Comparison of ENCODE assay signal across 26 cellular contexts in genomic region chr3:48688032-48688736, GRCh38. TPM values are rescaled to one million over a fixed set of nuclear protein-coding genes. Genes with fewer than 3 reads are reported as not detected.
A peak's percentile ranks its signal among the peaks of the same experiment; 100 is the strongest.
DNase-seq lines count a peak whose midpoint lies in the region; ATAC-seq and TF ChIP-seq lines count a peak whose summit lies in the region.
"Had no signal": no experiment of that assay in that cellular context is flagged by ENCODE, and none has a peak within 500 bp of the region (broad histone marks: within the 10 kb centered on the region; RNA-seq: fewer than 3 reads in every experiment).

No MANE protein-coding gene starts in this region.

- no peaks in the 10 kb centered on the region for H3K9me3 ChIP-seq in BLaER1 treated with 17β-estradiol and CSF1 and Interleukin-3, amounts not matched to agents 10 nM and 100 nM (replicated peaks in 1 of 11)
- H3K9me3 ChIP-seq: neutrophil, Peyer's patch, spleen, stomach had no signal

- peaks cover 62 to 65% (median 63%) of the 10 kb centered on the region in 11 experiments for H3K36me3 ChIP-seq in BLaER1 treated with 17β-estradiol and CSF1 and Interleukin-3, amounts not matched to agents 10 nM and 100 nM

- no peak for ATAC-seq in GM21381 (IDR thresholded peaks at IDR 0.05; ENCODE audit: unreplicated experiment)
- ATAC-seq: foreskin keratinocyte had no signal

- peaks cover 11% of the 10 kb centered on the region for H3K27me3 Mint-ChIP-seq in endothelial cell (ENCODE audit: unreplicated experiment)
- H3K27me3 Mint-ChIP-seq: activated B cell treated with CpG ODN at 0.5 μM for 24 hours had no signal

- peaks cover 38 to 60% (median 51%) of the 10 kb centered on the region in 10 experiments for H3K4me1 ChIP-seq in BLaER1 treated with 17β-estradiol and CSF1 and Interleukin-3, amounts not matched to agents 10 nM and 100 nM

- H3K4me3 Mint-ChIP-seq in endothelial cell (ENCODE audit: unreplicated experiment) = peak overlapping the region; percentile 62
- H3K4me3 Mint-ChIP-seq: activated B cell treated with CpG ODN at 0.5 μM for 24 hours; T-helper 2 cell treated with Interferon-gamma antibody and Interleukin-4, amounts not matched to agents 5 μg/mL and 100 μg/mL, for 36 hours had no signal

- peaks cover 26% of the 10 kb centered on the region for H3K36me3 Mint-ChIP-seq in endothelial cell (ENCODE audit: low read depth, unreplicated experiment)

- H3K4me2 ChIP-seq in BLaER1 treated with 17β-estradiol and CSF1 and Interleukin-3, amounts not matched to agents 10 nM and 100 nM = peak overlapping the region in 9 of 11 experiments; percentile 93 to 99 (median 98); a peak in 17 of 22 replicates
- H3K4me2 ChIP-seq: hepatocyte had no signal

- H3K27me3 ChIP-seq in BLaER1 treated with 17β-estradiol and CSF1 and Interleukin-3, amounts not matched to agents 10 nM and 100 nM = no peaks in the 10 kb centered on the region
- H3K27me3 ChIP-seq: foreskin keratinocyte, hepatocyte, neutrophil, Peyer's patch, spleen, stomach had no signal

- H3K9me3 Mint-ChIP-seq in endothelial cell (ENCODE audit: unreplicated experiment) = no peaks in the 10 kb centered on the region
- H3K9me3 Mint-ChIP-seq: activated B cell treated with CpG ODN at 0.5 μM for 24 hours; T-helper 2 cell treated with Interferon-gamma antibody and Interleukin-4, amounts not matched to agents 5 μg/mL and 100 μg/mL, for 36 hours had no signal

- H3K4me3 ChIP-seq in BLaER1 treated with 17β-estradiol and CSF1 and Interleukin-3, amounts not matched to agents 10 nM and 100 nM = no peak overlapping the region
- H3K4me3 ChIP-seq: hepatocyte, Peyer's patch, SK-N-MC, spleen, stomach had no signal

- peaks cover 22% of the 10 kb centered on the region for H3K4me1 Mint-ChIP-seq in endothelial cell (ENCODE audit: unreplicated experiment)

- H4K20me1 ChIP-seq in BLaER1 treated with 17β-estradiol and CSF1 and Interleukin-3, amounts not matched to agents 10 nM and 100 nM = peaks cover 29 to 89% (median 82%) of the 10 kb centered on the region in 11 experiments; a peak in 21 of 22 replicates

- peak; percentile 11 for DNase-seq in HuH-7.5 (ENCODE audit: low spot score)
- no peak for DNase-seq in endothelial cell (ENCODE audit: low spot score)
- no peak for DNase-seq in stimulated activated naive CD4-positive, alpha-beta T cell (lab: John Stamatoyannopoulos, UW)
- DNase-seq: activated B cell treated with CpG ODN at 0.5 μM for 24 hours; activated CD4-positive, alpha-beta T cell treated with anti-CD3 and anti-CD28 coated beads, Interleukin-2, amount 50 U/mL, for 48 hours; amniotic stem cell; central memory CD4-positive, alpha-beta T cell; COR-L47; EL; foreskin keratinocyte; H7; Karpas-422; NCI-H1092; NCI-H1930; NK-92 treated with Interleukin-12 subunit alpha and Interleukin-12 subunit beta, amount 100 ng/mL, for 24 hours; Peyer's patch; spleen; stimulated activated CD4-positive, alpha-beta T cell treated with anti-CD3 and anti-CD28 coated beads, Interleukin-4, amount 100 ng/mL, for 24 hours; stomach; trophoblast cell had no signal

- 0 out of 22 replicates have a peak overlapping the region, but pooled peaks of 1 of the 11 experiments have one; percentile 10 for H3K9ac ChIP-seq in BLaER1 treated with 17β-estradiol and CSF1 and Interleukin-3, amounts not matched to agents 10 nM and 100 nM

- no peak overlapping the region for H3K27ac ChIP-seq in BLaER1 treated with 17β-estradiol and CSF1 and Interleukin-3, amounts not matched to agents 10 nM and 100 nM
- H3K27ac ChIP-seq: foreskin keratinocyte, hepatocyte, neutrophil, SK-N-MC had no signal

- H3K27ac Mint-ChIP-seq in endothelial cell (ENCODE audit: unreplicated experiment) = no peak overlapping the region
- H3K27ac Mint-ChIP-seq: activated B cell treated with CpG ODN at 0.5 μM for 24 hours; T-helper 2 cell treated with Interferon-gamma antibody and Interleukin-4, amounts not matched to agents 5 μg/mL and 100 μg/mL, for 36 hours had no signal

- no peak for TF ChIP-seq CTCF in endothelial cell (IDR thresholded peaks at IDR 0.05; ENCODE audit: unreplicated experiment)

RNA-seq across cellular contexts. Expression of gene NCKIPSD, which starts 2.5 kb away (rescaled TPM):
- 34.1 TPM for total RNA-seq in endothelial cell (ENCODE audit: unreplicated experiment)

RNA-seq across cellular contexts. Expression of gene CELSR3, which starts 25.5 kb away (rescaled TPM):
- 7.6 TPM for total RNA-seq in endothelial cell (ENCODE audit: unreplicated experiment)

RNA-seq across cellular contexts. Expression of gene IP6K2, which starts 28.8 kb away (rescaled TPM):
- total RNA-seq in endothelial cell (ENCODE audit: unreplicated experiment) = 87.9 TPM

RNA-seq across cellular contexts. Expression of gene SLC26A6, which starts 52.9 kb away (rescaled TPM):
- 76.1 TPM for total RNA-seq in endothelial cell (ENCODE audit: unreplicated experiment)
